In the genomic region with DNA sequence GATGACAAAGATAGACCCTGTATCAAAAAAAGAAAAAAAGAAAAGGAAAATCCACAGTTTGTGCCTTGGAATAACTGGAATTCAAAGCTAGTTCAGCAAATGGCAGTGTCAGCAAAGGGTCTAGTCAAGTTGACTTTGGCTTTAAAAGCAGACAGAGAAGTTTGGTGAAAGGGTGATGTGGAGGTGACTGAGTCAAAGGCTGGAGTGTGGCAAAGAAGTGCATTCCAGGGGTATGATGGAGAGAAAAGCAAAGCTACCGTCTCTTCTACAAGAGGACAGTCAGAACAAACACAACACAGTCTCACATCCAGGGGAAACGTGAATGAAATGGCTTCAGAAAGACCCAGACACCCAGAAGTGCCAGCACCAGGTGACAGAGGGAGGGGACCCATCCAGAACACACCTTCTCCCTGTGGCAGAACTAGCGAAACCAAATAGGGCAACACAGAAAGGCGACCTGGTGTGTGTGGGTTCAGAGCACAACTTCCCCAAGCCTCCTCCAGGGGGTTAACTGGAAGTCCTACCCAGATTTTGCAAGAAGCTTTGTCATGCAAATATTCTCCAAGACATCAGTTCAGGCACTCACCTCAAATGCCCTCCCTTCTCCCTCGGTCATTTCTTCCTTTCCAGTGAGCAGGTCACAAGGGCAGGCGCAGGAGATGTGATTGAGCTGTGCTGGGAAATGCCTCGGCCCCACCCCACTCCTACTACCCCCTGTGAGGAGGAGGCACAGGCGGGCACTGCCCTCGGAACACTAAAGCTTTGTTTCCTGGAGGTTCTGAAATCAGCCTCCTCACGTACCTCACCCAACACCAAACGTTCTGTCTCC, we compare ENCODE assay signal across 9 cellular contexts.
DNase-seq lines count a peak whose midpoint lies in the region; ATAC-seq, FAIRE-seq and TF ChIP-seq lines count a peak whose summit lies in the region.
"Had no signal": no experiment of that assay in that cellular context is flagged by ENCODE, and none has a peak within 500 bp of the region (broad histone marks: within the 10 kb centered on the region; RNA-seq: fewer than 3 reads in every experiment).

No MANE protein-coding gene starts in this region.

- peak; percentile 47 for FAIRE-seq in bronchial epithelial cell (lab: Jason Lieb, UNC)
- no peak for FAIRE-seq in pancreas (lab: Jason Lieb, UNC)
- FAIRE-seq: TTC549 had no signal

- H3K4me3 ChIP-seq in KMS-11 (IDR thresholded peaks at IDR 0.05; ENCODE audit: insufficient read depth, low read depth, low read length) (no peak overlapping the region), bronchial epithelial cell (ENCODE audit: low read depth, low read length) (no peak overlapping the region), pancreas (no peak overlapping the region)

- peak; percentile 52 for TF ChIP-seq POLR2A in GM18526 (IDR thresholded peaks at IDR 0.05; ENCODE audit: extremely low read depth, insufficient read length)

- H4K20me1 ChIP-seq in KMS-11 (ENCODE audit: insufficient read depth): no peaks in the 10 kb centered on the region

- peaks cover 73% of the 10 kb centered on the region for H3K4me1 ChIP-seq in KMS-11 (ENCODE audit: low read depth, poor library complexity, severe bottlenecking)
- H3K4me1 ChIP-seq in pancreas: peaks cover 0 to 3% (median 0%) of the 10 kb centered on the region in 3 donors

- 43 to 52% methylated on average over 11 of the region's 11 CpGs for WGBS in pancreas, 2 donors

- no peaks in the 10 kb centered on the region for H3K36me3 ChIP-seq in KMS-11 (ENCODE audit: insufficient read depth)
- H3K36me3 ChIP-seq in bronchial epithelial cell (ENCODE audit: control insufficient read depth, insufficient read depth, low read length): no peaks in the 10 kb centered on the region
- H3K36me3 ChIP-seq in pancreas: no peaks in the 10 kb centered on the region

- peak; percentile 72 for DNase-seq in bronchial epithelial cell (ENCODE audit: low read depth)
- DNase-seq in pancreas: peak in 4 of 6 donors; percentile 45 to 60 (median 50)
- no peak for DNase-seq in globus pallidus (ENCODE audit: low spot score)
- DNase-seq in NCI-H1694 (lab: John Stamatoyannopoulos, UW): no peak
- no peak for DNase-seq in NCI-H446 treated with DMSO at 0.1 percent for 48 hours (lab: John Stamatoyannopoulos, UW)

- H3K27me3 ChIP-seq in KMS-11 (ENCODE audit: insufficient read depth, low read depth): no peaks in the 10 kb centered on the region
- H3K27me3 ChIP-seq in bronchial epithelial cell (ENCODE audit: control insufficient read depth, insufficient read depth, low read length): no peaks in the 10 kb centered on the region
- no peaks in the 10 kb centered on the region for H3K27me3 ChIP-seq in pancreas

- H3K79me2 ChIP-seq in KMS-11 (ENCODE audit: insufficient read depth, low read depth): 0 out of 2 replicates have a peak, but pooled peaks cover 4% of the 10 kb centered on the region

- H3K9me3 ChIP-seq in pancreas: no peaks in the 10 kb centered on the region

- TF ChIP-seq CTCF in KMS-11 (conservative IDR thresholded peaks at IDR 0.05; ENCODE audit: low read depth, low read length): no peak
- peak; percentile 59 for TF ChIP-seq CTCF in bronchial epithelial cell (IDR thresholded peaks at IDR 0.05; ENCODE audit: insufficient read depth, low read length, severe bottlenecking)
- TF ChIP-seq CTCF in pancreas (IDR thresholded peaks at IDR 0.05): no peak

- peak overlapping the region; percentile 10; the same call in 1 of the 2 replicates for H3K9ac ChIP-seq in KMS-11

- peak overlapping the region; percentile 23; the same call in 1 of the 2 replicates for H2AFZ ChIP-seq in KMS-11 (ENCODE audit: low read depth)

- H3K27ac ChIP-seq in KMS-11 (peak overlapping the region; percentile 56), pancreas (peak overlapping the region; percentile 36 to 73 (median 40))

- ATAC-seq in pancreas: peak; percentile 80 to 88 (median 86)
- ATAC-seq in GM21381 (IDR thresholded peaks at IDR 0.05; ENCODE audit: unreplicated experiment): no peak

- intact Hi-C loops in pancreas (cut with DNase I): no loop called here

- H3K4me2 ChIP-seq in KMS-11: peak overlapping the region; percentile 52

Comparison
In these comparisons a context has a peak if more than half of its experiments do, and no peak if none do; other contexts are left out.
1. DNase-seq: peak in bronchial epithelial cell (single experiment) and pancreas (4 of 6); none in globus pallidus (single experiment), NCI-H1694 (single experiment) and NCI-H446 treated with DMSO at 0.1 percent for 48 hours (single experiment).